ENCODE assay signal across 23 cellular contexts in genomic region chr5:179273441-179274145, GRCh38.
A peak's percentile ranks its signal among the peaks of the same experiment; 100 is the strongest.
DNase-seq lines count a peak whose midpoint lies in the region; ATAC-seq, FAIRE-seq and TF ChIP-seq lines count a peak whose summit lies in the region.
"Had no signal": no experiment of that assay in that cellular context is flagged by ENCODE, and none has a peak within 500 bp of the region (broad histone marks: within the 10 kb centered on the region; RNA-seq: fewer than 3 reads in every experiment).

No MANE protein-coding gene starts in this region.

- no peak for TF ChIP-seq CTCF in heart right ventricle (IDR thresholded peaks at IDR 0.05)
- no peak for TF ChIP-seq CTCF in HepG2 (CRISPR knock-in tag; IDR thresholded peaks at IDR 0.05)
- TF ChIP-seq CTCF in BE2C (IDR thresholded peaks at IDR 0.05; ENCODE audit: low read depth, low read length) = no peak
- TF ChIP-seq CTCF in transverse colon (IDR thresholded peaks at IDR 0.05) = no peak
- no peak for TF ChIP-seq CTCF in adrenal gland (IDR thresholded peaks at IDR 0.05)

- 0 out of 2 replicates have a peak overlapping the region, but pooled peaks have one; percentile 3 for H3K4me2 ChIP-seq in HepG2 (ENCODE audit: low read depth, low read length)
- H3K4me2 ChIP-seq: SK-N-SH had no signal

- H3K9me3 ChIP-seq in heart right ventricle (no peaks in the 10 kb centered on the region), HepG2 (ENCODE audit: low read length) (no peaks in the 10 kb centered on the region), BE2C (no peaks in the 10 kb centered on the region), transverse colon (no peaks in the 10 kb centered on the region), adrenal gland (replicated peaks in 1 of 3) (no peaks in the 10 kb centered on the region)
- H3K9me3 ChIP-seq: SK-N-SH, thoracic aorta had no signal

- TF ChIP-seq EP300 in HepG2 (IDR thresholded peaks at IDR 0.05; ENCODE audit: low read depth in 2 of 2, low read length in 2 of 2) = no peak
- no peak for TF ChIP-seq EP300 in HepG2 (CRISPR knock-in tag; IDR thresholded peaks at IDR 0.05; ENCODE audit: borderline replicate concordance)
- TF ChIP-seq EP300 in transverse colon (IDR thresholded peaks at IDR 0.05; ENCODE audit: low read depth) = no peak

- no peak overlapping the region for H2AFZ ChIP-seq in HepG2 (ENCODE audit: low read length)

- no TSS peak for BruUV-seq in HepG2 (replicated peaks; lab: Mats Ljungman, UMichigan)

- H3K9ac ChIP-seq in HepG2 (ENCODE audit: insufficient read depth, low read depth, low read length) = no peak overlapping the region
- H3K9ac ChIP-seq: SK-N-SH had no signal

- no peaks in the 10 kb centered on the region for H3K27me3 ChIP-seq in heart right ventricle
- no peaks in the 10 kb centered on the region; a peak in 2 of 5 replicates for H3K27me3 ChIP-seq in HepG2 (ENCODE audit: control insufficient read depth in 1 of 2, insufficient read depth in 2 of 2, low read length in 2 of 2)
- no peaks in the 10 kb centered on the region for H3K27me3 ChIP-seq in BE2C
- no peaks in the 10 kb centered on the region for H3K27me3 ChIP-seq in transverse colon
- H3K27me3 ChIP-seq in adrenal gland = no peaks in the 10 kb centered on the region

- H3K4me3 ChIP-seq in heart right ventricle = no peak overlapping the region
- no peak overlapping the region for H3K4me3 ChIP-seq in HepG2 (replicated peaks in 1 of 3; ENCODE audit: insufficient read depth in 1 of 3, low read depth in 2 of 3, low read length in 3 of 3)
- H3K4me3 ChIP-seq in BE2C (ENCODE audit: low read depth, low read length) = no peak overlapping the region
- H3K4me3 ChIP-seq in transverse colon = no peak overlapping the region
- no peak overlapping the region for H3K4me3 ChIP-seq in adrenal gland
- H3K4me3 ChIP-seq: thoracic aorta had no signal

- H3K36me3 ChIP-seq in heart right ventricle (peaks cover 0 to 7% (median 0%) of the 10 kb centered on the region in 9 donors), HepG2 (replicated peaks in 1 of 2; ENCODE audit: control insufficient read depth in 1 of 2, insufficient read depth in 2 of 2, low read length in 2 of 2) (no peaks in the 10 kb centered on the region), BE2C (no peaks in the 10 kb centered on the region), transverse colon (no peaks in the 10 kb centered on the region), adrenal gland (replicated peaks in 1 of 2) (no peaks in the 10 kb centered on the region)
- H3K36me3 ChIP-seq: thoracic aorta had no signal

- CTCF ChIA-PET in HepG2 (lab: Yijun Ruan, JAX; ENCODE audit: low intra/inter-chr PET ratio, low total read pairs) = interaction anchor here (1.2 to 1.3 kb wide), 2 partner anchors 107 to 108 kb away, joined by 3 to 4 read pairs; no protein-coding TSS in a partner anchor

- no peak for TF ChIP-seq POLR2A in HepG2 (IDR thresholded peaks at IDR 0.05; ENCODE audit: insufficient read depth in 1 of 2, low read depth in 2 of 2, low read length in 2 of 2)
- TF ChIP-seq POLR2A in transverse colon (IDR thresholded peaks at IDR 0.05) = no peak
- TF ChIP-seq POLR2A in adrenal gland (IDR thresholded peaks at IDR 0.05) = no peak

- H3K79me2 ChIP-seq in HepG2 (ENCODE audit: insufficient read depth, low read length) = no peaks in the 10 kb centered on the region

- intact Hi-C loops in left cardiac atrium (cut with DNase I) = no loop called here
- intact Hi-C loops in heart right ventricle (cut with DNase I) = no loop called here
- intact Hi-C loops in HepG2 (cut with micrococcal nuclease; ENCODE audit: unreplicated experiment) = no loop called here
- intact Hi-C loops in sciatic nerve (cut with DNase I) = no loop called here
- intact Hi-C loops in transverse colon (cut with DNase I; ENCODE audit: low total_unique reads) = no loop called here
- intact Hi-C loops in adrenal gland (cut with DNase I) = no loop called here

- H3K4me1 ChIP-seq in heart right ventricle (peaks cover 0 to 69% (median 24%) of the 10 kb centered on the region in 9 donors), HepG2 (ENCODE audit: insufficient read depth, low read length) (peaks cover 25% of the 10 kb centered on the region), BE2C (no peaks in the 10 kb centered on the region), transverse colon (peaks cover 0 to 16% (median 4%) of the 10 kb centered on the region in 4 donors), adrenal gland (replicated peaks in 1 of 2) (peaks cover 0 to 10% of the 10 kb centered on the region in 2 donors)

- H4K20me1 ChIP-seq in HepG2 (ENCODE audit: insufficient read depth, low read length) = no peaks in the 10 kb centered on the region

- no peak for ATAC-seq in left cardiac atrium
- no peak for ATAC-seq in heart right ventricle
- no peak for ATAC-seq in HepG2
- no peak for ATAC-seq in sciatic nerve
- ATAC-seq: Panc1 had no signal

- peak; percentile 15 for DNase-seq in left cardiac atrium
- DNase-seq in heart right ventricle = no peak
- DNase-seq in HepG2 (ENCODE audit: low spot score) = no peak
- DNase-seq in sciatic nerve (ENCODE audit: low spot score) = peak; percentile 49
- DNase-seq in KBM-7 = no peak
- DNase-seq in BE2C = no peak
- DNase-seq in transverse colon = no peak
- no peak for DNase-seq in adrenal gland
- DNase-seq: activated CD4-positive, alpha-beta T cell treated with anti-CD3 and anti-CD28 coated beads for 1 hour; activated gamma-delta T cell treated with Interleukin-2 at 50 U/mL for 16 hours; EL; foreskin melanocyte; naive B cell; NCI-H1436 treated with DMSO at 0.1 percent for 48 hours; stimulated activated CD4-positive, alpha-beta T cell treated with anti-CD3 and anti-CD28 coated beads, Interleukin-2, amount 100 ng/mL, for 48 hours; T-helper 9 cell had no signal

- in situ Hi-C loops in HepG2 (cut with HindIII; ENCODE audit: extremely low pct_ligation_motif_present, low pct_unique_long_range_greater_than_20kb) = no loop called here
- in situ Hi-C loops in KBM-7 (cut with MboI; ENCODE audit: low pct_unique_long_range_greater_than_20kb, low sequenced_read_pairs) = no loop called here
- in situ Hi-C loops in transverse colon (cut with MboI; ENCODE audit: low pct_ligation_motif_present in 1 of 4, low pct_unique_long_range_greater_than_20kb in 1 of 4, low sequenced_read_pairs in 3 of 4) = no loop called here

- TF ChIP-seq RAD21 in HepG2 (CRISPR knock-in tag; IDR thresholded peaks at IDR 0.05) = no peak

- 75 to 81% methylated on average over 9 to 10 of the region's 10 CpGs for WGBS in heart right ventricle, 2 donors
- 44% methylated on average over 5 of the region's 10 CpGs for WGBS in HepG2 (ENCODE audit: low lambda C conversion rate)
- 67 to 72% methylated on average over 2 to 10 of the region's 10 CpGs for WGBS in transverse colon (ENCODE audit: low coverage in 1 of 2), 2 donors
- WGBS in adrenal gland, 4 donors = 60 to 77% (median 73%) methylated on average over 7 to 10 of the region's 10 CpGs

- POLR2A ChIA-PET in HepG2 (lab: Yijun Ruan, JAX) = interaction anchor here (0.9 kb wide), 1 partner anchor 9 kb away, joined by 3 read pairs; no protein-coding TSS in a partner anchor

- FAIRE-seq in HepG2 (lab: Jason Lieb, UNC) = no peak
- FAIRE-seq: astrocyte, colon, GM19239, HTR-8/SVneo had no signal

- H3K27ac ChIP-seq in heart right ventricle (peak overlapping the region in 4 of 10 donors; percentile 16 to 66 (median 53)), HepG2 (ENCODE audit: extremely low read length, insufficient read depth, low read length) (no peak overlapping the region), transverse colon (peak overlapping the region in 2 of 4 donors; percentile 16 to 28), adrenal gland (peak overlapping the region in 2 of 5 donors; percentile 26 to 83)

TF ChIP-seq in HepG2, 621 proteins besides CTCF, POLR2A, EP300 and RAD21:
- TF ChIP-seq HNF4A (CRISPR knock-in tag; IDR thresholded peaks at IDR 0.05) = peak; percentile 35; the same call in 1 of the 2 replicates
- TF ChIP-seq, protein P1, sequence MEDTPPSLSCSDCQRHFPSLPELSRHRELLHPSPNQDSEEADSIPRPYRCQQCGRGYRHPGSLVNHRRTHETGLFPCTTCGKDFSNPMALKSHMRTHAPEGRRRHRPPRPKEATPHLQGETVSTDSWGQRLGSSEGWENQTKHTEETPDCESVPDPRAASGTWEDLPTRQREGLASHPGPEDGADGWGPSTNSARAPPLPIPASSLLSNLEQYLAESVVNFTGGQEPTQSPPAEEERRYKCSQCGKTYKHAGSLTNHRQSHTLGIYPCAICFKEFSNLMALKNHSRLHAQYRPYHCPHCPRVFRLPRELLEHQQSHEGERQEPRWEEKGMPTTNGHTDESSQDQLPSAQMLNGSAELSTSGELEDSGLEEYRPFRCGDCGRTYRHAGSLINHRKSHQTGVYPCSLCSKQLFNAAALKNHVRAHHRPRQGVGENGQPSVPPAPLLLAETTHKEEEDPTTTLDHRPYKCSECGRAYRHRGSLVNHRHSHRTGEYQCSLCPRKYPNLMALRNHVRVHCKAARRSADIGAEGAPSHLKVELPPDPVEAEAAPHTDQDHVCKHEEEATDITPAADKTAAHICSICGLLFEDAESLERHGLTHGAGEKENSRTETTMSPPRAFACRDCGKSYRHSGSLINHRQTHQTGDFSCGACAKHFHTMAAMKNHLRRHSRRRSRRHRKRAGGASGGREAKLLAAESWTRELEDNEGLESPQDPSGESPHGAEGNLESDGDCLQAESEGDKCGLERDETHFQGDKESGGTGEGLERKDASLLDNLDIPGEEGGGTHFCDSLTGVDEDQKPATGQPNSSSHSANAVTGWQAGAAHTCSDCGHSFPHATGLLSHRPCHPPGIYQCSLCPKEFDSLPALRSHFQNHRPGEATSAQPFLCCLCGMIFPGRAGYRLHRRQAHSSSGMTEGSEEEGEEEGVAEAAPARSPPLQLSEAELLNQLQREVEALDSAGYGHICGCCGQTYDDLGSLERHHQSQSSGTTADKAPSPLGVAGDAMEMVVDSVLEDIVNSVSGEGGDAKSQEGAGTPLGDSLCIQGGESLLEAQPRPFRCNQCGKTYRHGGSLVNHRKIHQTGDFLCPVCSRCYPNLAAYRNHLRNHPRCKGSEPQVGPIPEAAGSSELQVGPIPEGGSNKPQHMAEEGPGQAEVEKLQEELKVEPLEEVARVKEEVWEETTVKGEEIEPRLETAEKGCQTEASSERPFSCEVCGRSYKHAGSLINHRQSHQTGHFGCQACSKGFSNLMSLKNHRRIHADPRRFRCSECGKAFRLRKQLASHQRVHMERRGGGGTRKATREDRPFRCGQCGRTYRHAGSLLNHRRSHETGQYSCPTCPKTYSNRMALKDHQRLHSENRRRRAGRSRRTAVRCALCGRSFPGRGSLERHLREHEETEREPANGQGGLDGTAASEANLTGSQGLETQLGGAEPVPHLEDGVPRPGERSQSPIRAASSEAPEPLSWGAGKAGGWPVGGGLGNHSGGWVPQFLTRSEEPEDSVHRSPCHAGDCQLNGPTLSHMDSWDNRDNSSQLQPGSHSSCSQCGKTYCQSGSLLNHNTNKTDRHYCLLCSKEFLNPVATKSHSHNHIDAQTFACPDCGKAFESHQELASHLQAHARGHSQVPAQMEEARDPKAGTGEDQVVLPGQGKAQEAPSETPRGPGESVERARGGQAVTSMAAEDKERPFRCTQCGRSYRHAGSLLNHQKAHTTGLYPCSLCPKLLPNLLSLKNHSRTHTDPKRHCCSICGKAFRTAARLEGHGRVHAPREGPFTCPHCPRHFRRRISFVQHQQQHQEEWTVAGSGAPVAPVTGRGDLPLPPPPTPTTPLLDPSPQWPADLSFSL (CRISPR knock-in tag; IDR thresholded peaks at IDR 0.05) = no peak

Comparison
In these comparisons a context has a peak if more than half of its experiments do, and no peak if none do; other contexts are left out.
1. DNase-seq: peak in left cardiac atrium (single experiment) and sciatic nerve (single experiment); none in heart right ventricle (0 of 2), HepG2 (single experiment), KBM-7 (single experiment), BE2C (single experiment), transverse colon (single experiment) and adrenal gland (0 of 7).